ENCODE assay signal across 9 cellular contexts in the genomic region with DNA sequence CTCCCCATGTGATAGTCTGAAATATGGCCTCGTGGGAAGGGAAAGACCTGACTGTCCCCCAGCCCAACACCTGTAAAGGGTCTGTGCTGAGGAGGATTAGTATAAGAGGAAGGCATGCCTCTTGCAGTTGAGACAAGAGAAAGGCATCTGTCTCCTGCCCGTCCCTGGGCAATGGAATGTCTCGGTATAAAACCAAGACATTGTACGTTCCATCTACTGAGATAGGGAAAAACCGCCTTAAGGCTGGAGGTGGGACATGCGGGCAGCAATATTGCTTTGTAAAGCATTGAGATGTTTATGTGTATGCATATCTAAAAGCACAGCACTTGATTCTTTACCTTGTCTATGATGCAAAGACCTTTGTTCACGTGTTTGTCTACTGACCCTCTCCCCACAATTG. TPM values are rescaled to one million over a fixed set of nuclear protein-coding genes. Genes with fewer than 3 reads are reported as not detected.
DNase-seq lines count a peak whose midpoint lies in the region; ATAC-seq and TF ChIP-seq lines count a peak whose summit lies in the region.
"Not testable (repeated sequence)": the region's sequence is repeated elsewhere in the genome, so short reads cannot be mapped to it uniquely, and the experiment has no call there.
"Had no signal": no experiment of that assay in that cellular context is flagged by ENCODE, and none has a peak within 500 bp of the region (broad histone marks: within the 10 kb centered on the region; RNA-seq: fewer than 3 reads in every experiment).

No MANE protein-coding gene starts in this region.

- not testable (repeated sequence) for ATAC-seq in activated T-helper 17 cell treated with anti-CD3 and anti-CD28 coated beads, Interleukin-2, amount 50 U/mL, for 72 hours (replicated peaks); naive thymus-derived CD8-positive, alpha-beta T cell; stimulated activated effector memory CD8-positive, alpha-beta T cell treated with anti-CD3 and anti-CD28 coated beads, Interleukin-12 subunit alpha, Interleukin-12 subunit beta, amount 100 ng/mL, for 72 hours

- H3K27me3 Mint-ChIP-seq in CD4-positive, alpha-beta memory T cell; activated T-helper 17 cell treated with anti-CD3 and anti-CD28 coated beads, Interleukin-2, amount 50 U/mL, for 72 hours; naive thymus-derived CD8-positive, alpha-beta T cell: not testable (repeated sequence)
- H3K27me3 Mint-ChIP-seq in endothelial cell (ENCODE audit: unreplicated experiment): peaks cover 17% of the 10 kb centered on the region

- intact Hi-C loops in CD4-positive, alpha-beta memory T cell (cut with micrococcal nuclease); vagina (cut with DNase I): not testable (repeated sequence)

- POLR2A ChIA-PET in CD4-positive, alpha-beta memory T cell (lab: Charles Lee; ENCODE audit: partially characterized antibody); naive thymus-derived CD8-positive, alpha-beta T cell (lab: Charles Lee): not testable (repeated sequence)

- peak overlapping the region in 5 of 7 donors; percentile 42 to 89 (median 72) for H3K27ac Mint-ChIP-seq in CD4-positive, alpha-beta memory T cell
- not testable (repeated sequence) for H3K27ac Mint-ChIP-seq in activated T-helper 17 cell treated with anti-CD3 and anti-CD28 coated beads, Interleukin-2, amount 50 U/mL, for 72 hours
- H3K27ac Mint-ChIP-seq in endothelial cell (ENCODE audit: unreplicated experiment): peak overlapping the region; percentile 98
- H3K27ac Mint-ChIP-seq in naive thymus-derived CD8-positive, alpha-beta T cell: peak overlapping the region in 7 of 10 donors; percentile 9 to 60 (median 37)
- peak overlapping the region; percentile 16 for H3K27ac Mint-ChIP-seq in stimulated activated effector memory CD8-positive, alpha-beta T cell treated with anti-CD3 and anti-CD28 coated beads, Interleukin-12 subunit alpha, Interleukin-12 subunit beta, amount 100 ng/mL, for 72 hours

- not testable (repeated sequence) for H3K4me3 ChIP-seq in CD4-positive, alpha-beta memory T cell (ENCODE audit: low read length in 2 of 2); NT2/D1 (ENCODE audit: insufficient read length, low read depth); iPS-20b (ENCODE audit: low read length); vagina

- H3K9me3 Mint-ChIP-seq in CD4-positive, alpha-beta memory T cell; activated T-helper 17 cell treated with anti-CD3 and anti-CD28 coated beads, Interleukin-2, amount 50 U/mL, for 72 hours; endothelial cell (ENCODE audit: unreplicated experiment); naive thymus-derived CD8-positive, alpha-beta T cell; stimulated activated effector memory CD8-positive, alpha-beta T cell treated with anti-CD3 and anti-CD28 coated beads, Interleukin-12 subunit alpha, Interleukin-12 subunit beta, amount 100 ng/mL, for 72 hours: not testable (repeated sequence)

- CTCF ChIA-PET in CD4-positive, alpha-beta memory T cell (lab: Charles Lee; ENCODE audit: partially characterized antibody): interaction anchor here (1.8 to 5.0 kb wide), 2 partner anchors 20 to 23 kb away, joined by 7 to 42 read pairs; partner anchors contain the start of gene TSTD1

- H3K27ac ChIP-seq in CD4-positive, alpha-beta memory T cell (ENCODE audit: low read depth, low read length); iPS-20b (ENCODE audit: low read length): not testable (repeated sequence)
- H3K27ac ChIP-seq in vagina: peak overlapping the region; percentile 89

- not testable (repeated sequence) for TF ChIP-seq POLR2A in vagina (IDR thresholded peaks at IDR 0.05)

- not testable (repeated sequence) for H3K9me3 ChIP-seq in CD4-positive, alpha-beta memory T cell (ENCODE audit: control insufficient read depth in 1 of 2, low read length in 2 of 2); NT2/D1 (ENCODE audit: insufficient read depth, low read length); iPS-20b (ENCODE audit: insufficient read depth, low read depth, low read length); vagina

- H3K9ac ChIP-seq in NT2/D1 (ENCODE audit: insufficient read length, low read depth) (peak overlapping the region; percentile 12), iPS-20b (ENCODE audit: low read depth, low read length) (0 out of 2 replicates have a peak overlapping the region, but pooled peaks have one; percentile 24)

- H3K4me1 Mint-ChIP-seq in CD4-positive, alpha-beta memory T cell: peaks cover 36 to 74% (median 47%) of the 10 kb centered on the region in 4 donors
- peaks cover 37% of the 10 kb centered on the region for H3K4me1 Mint-ChIP-seq in activated T-helper 17 cell treated with anti-CD3 and anti-CD28 coated beads, Interleukin-2, amount 50 U/mL, for 72 hours
- H3K4me1 Mint-ChIP-seq in endothelial cell (ENCODE audit: unreplicated experiment): peaks cover 65% of the 10 kb centered on the region
- H3K4me1 Mint-ChIP-seq in naive thymus-derived CD8-positive, alpha-beta T cell: peaks cover 29 to 68% (median 56%) of the 10 kb centered on the region in 4 donors
- H3K4me1 Mint-ChIP-seq in stimulated activated effector memory CD8-positive, alpha-beta T cell treated with anti-CD3 and anti-CD28 coated beads, Interleukin-12 subunit alpha, Interleukin-12 subunit beta, amount 100 ng/mL, for 72 hours: peaks cover 66% of the 10 kb centered on the region

- H3K4me3 Mint-ChIP-seq in CD4-positive, alpha-beta memory T cell; naive thymus-derived CD8-positive, alpha-beta T cell; stimulated activated effector memory CD8-positive, alpha-beta T cell treated with anti-CD3 and anti-CD28 coated beads, Interleukin-12 subunit alpha, Interleukin-12 subunit beta, amount 100 ng/mL, for 72 hours: not testable (repeated sequence)
- H3K4me3 Mint-ChIP-seq in activated T-helper 17 cell treated with anti-CD3 and anti-CD28 coated beads, Interleukin-2, amount 50 U/mL, for 72 hours: peak overlapping the region; percentile 95
- peak overlapping the region; percentile 99 for H3K4me3 Mint-ChIP-seq in endothelial cell (ENCODE audit: unreplicated experiment)

- peaks cover 58% of the 10 kb centered on the region for H3K4me1 ChIP-seq in CD4-positive, alpha-beta memory T cell (ENCODE audit: insufficient read depth, low read length)
- H3K4me1 ChIP-seq in NT2/D1 (ENCODE audit: insufficient read depth, insufficient read length): peaks cover 19% of the 10 kb centered on the region
- H3K4me1 ChIP-seq in iPS-20b (ENCODE audit: insufficient read depth, low read length): peaks cover 40% of the 10 kb centered on the region
- H3K4me1 ChIP-seq in vagina: peaks cover 52% of the 10 kb centered on the region

- H3K36me3 Mint-ChIP-seq in CD4-positive, alpha-beta memory T cell; naive thymus-derived CD8-positive, alpha-beta T cell; stimulated activated effector memory CD8-positive, alpha-beta T cell treated with anti-CD3 and anti-CD28 coated beads, Interleukin-12 subunit alpha, Interleukin-12 subunit beta, amount 100 ng/mL, for 72 hours: not testable (repeated sequence)
- H3K36me3 Mint-ChIP-seq in activated T-helper 17 cell treated with anti-CD3 and anti-CD28 coated beads, Interleukin-2, amount 50 U/mL, for 72 hours (ENCODE audit: low read depth): peaks cover 56% of the 10 kb centered on the region
- H3K36me3 Mint-ChIP-seq in endothelial cell (ENCODE audit: low read depth, unreplicated experiment): peaks cover 37% of the 10 kb centered on the region

- not testable (repeated sequence) for H3K27me3 ChIP-seq in CD4-positive, alpha-beta memory T cell (ENCODE audit: insufficient read depth, low read length); NT2/D1 (ENCODE audit: insufficient read depth, insufficient read length); iPS-20b (ENCODE audit: insufficient read depth, low read length); vagina

- DNase-seq in CD4-positive, alpha-beta memory T cell; NT2/D1 (ENCODE audit: low read depth, low spot score); endothelial cell (ENCODE audit: low spot score); naive thymus-derived CD8-positive, alpha-beta T cell; stimulated activated effector memory CD8-positive, alpha-beta T cell treated with anti-CD3 and anti-CD28 coated beads, Interleukin-12 subunit alpha, Interleukin-12 subunit beta, amount 100 ng/mL, for 72 hours (ENCODE audit: low spot score in 2 of 2); vagina (ENCODE audit: extremely low spot score in 2 of 2): not testable (repeated sequence)

- not testable (repeated sequence) for H3K36me3 ChIP-seq in CD4-positive, alpha-beta memory T cell (ENCODE audit: insufficient read depth, low read length); NT2/D1 (ENCODE audit: insufficient read depth, insufficient read length, low read length); iPS-20b (ENCODE audit: insufficient read depth, low read depth, low read length); vagina

- TF ChIP-seq CTCF in endothelial cell (IDR thresholded peaks at IDR 0.05; ENCODE audit: unreplicated experiment); vagina (IDR thresholded peaks at IDR 0.05): not testable (repeated sequence)

RNA-seq across cellular contexts. Expression of gene F11R, which starts 3.8 kb away (rescaled TPM):
- total RNA-seq in CD4-positive, alpha-beta memory T cell: 10 to 100 TPM; 19.3 to 27.1 TPM
- 10 to 100 TPM; 15.9 to 33.2 TPM for polyA plus RNA-seq in CD4-positive, alpha-beta memory T cell
- total RNA-seq in activated T-helper 17 cell treated with anti-CD3 and anti-CD28 coated beads, Interleukin-2, amount 50 U/mL, for 72 hours: 100 to 1,000 TPM in 1 of 2 donors, 10 to 100 TPM in 1; 13.0 to 110 TPM
- 361 TPM for total RNA-seq in endothelial cell (ENCODE audit: unreplicated experiment)
- total RNA-seq in naive thymus-derived CD8-positive, alpha-beta T cell: 10 to 100 TPM; 16.3 to 16.4 TPM
- polyA plus RNA-seq in naive thymus-derived CD8-positive, alpha-beta T cell: 1 to 10 TPM; 6.7 to 9.0 (median 8.1) TPM
- total RNA-seq in vagina: 178 TPM

RNA-seq across cellular contexts. Expression of gene TSTD1, which starts 21.6 kb away (rescaled TPM):
- total RNA-seq in CD4-positive, alpha-beta memory T cell: 10 to 100 TPM; 92.0 to 93.1 TPM
- polyA plus RNA-seq in CD4-positive, alpha-beta memory T cell: 100 to 1,000 TPM; 264 to 411 TPM
- 100 to 1,000 TPM in 1 of 2 donors, 10 to 100 TPM in 1; 38.7 to 119 TPM for total RNA-seq in activated T-helper 17 cell treated with anti-CD3 and anti-CD28 coated beads, Interleukin-2, amount 50 U/mL, for 72 hours
- total RNA-seq in endothelial cell (ENCODE audit: unreplicated experiment): 14.2 TPM
- total RNA-seq in naive thymus-derived CD8-positive, alpha-beta T cell: 100 to 1,000 TPM; 100 to 108 TPM
- polyA plus RNA-seq in naive thymus-derived CD8-positive, alpha-beta T cell: 100 to 1,000 TPM; 342 to 508 (median 412) TPM
- 44.7 TPM for total RNA-seq in vagina

RNA-seq across cellular contexts. Expression of gene USF1, which starts 28.6 kb away (rescaled TPM):
- total RNA-seq in CD4-positive, alpha-beta memory T cell: 100 to 1,000 TPM; 101 to 102 TPM
- polyA plus RNA-seq in CD4-positive, alpha-beta memory T cell: 1 to 10 TPM; 1.4 to 5.9 TPM
- 10 to 100 TPM; 51.6 to 66.9 TPM for total RNA-seq in activated T-helper 17 cell treated with anti-CD3 and anti-CD28 coated beads, Interleukin-2, amount 50 U/mL, for 72 hours
- total RNA-seq in endothelial cell (ENCODE audit: unreplicated experiment) (121 TPM), vagina (39.0 TPM)
- 100 to 1,000 TPM; 107 to 118 TPM for total RNA-seq in naive thymus-derived CD8-positive, alpha-beta T cell
- 10 to 100 TPM in 1 of 3 donors, 1 to 10 TPM in 2; 4.3 to 11.1 (median 7.4) TPM for polyA plus RNA-seq in naive thymus-derived CD8-positive, alpha-beta T cell

RNA-seq across cellular contexts. Expression of gene ARHGAP30, which starts 52.5 kb away (rescaled TPM):
- 100 to 1,000 TPM; 222 to 226 TPM for total RNA-seq in CD4-positive, alpha-beta memory T cell
- 100 to 1,000 TPM in 1 of 2 donors, 10 to 100 TPM in 1; 63.4 to 213 TPM for polyA plus RNA-seq in CD4-positive, alpha-beta memory T cell
- 100 to 1,000 TPM; 180 to 207 TPM for total RNA-seq in activated T-helper 17 cell treated with anti-CD3 and anti-CD28 coated beads, Interleukin-2, amount 50 U/mL, for 72 hours
- total RNA-seq in endothelial cell (ENCODE audit: unreplicated experiment) (0.23 TPM), vagina (14.5 TPM)
- 100 to 1,000 TPM; 220 to 233 TPM for total RNA-seq in naive thymus-derived CD8-positive, alpha-beta T cell
- polyA plus RNA-seq in naive thymus-derived CD8-positive, alpha-beta T cell: 100 to 1,000 TPM; 110 to 207 (median 136) TPM
- total RNA-seq: A673 had no signal
